1 cellular context compared by ENCODE assay signal in genomic region chr6:42443312-42444075, GRCh38.
TF ChIP-seq lines count a peak whose summit lies in the region.

No MANE protein-coding gene starts in this region.

TF ChIP-seq in WTC11, 78 proteins besides CTCF, POLR2A, EP300 and RAD21 (continued from another document):
- TF ChIP-seq ATF6 (CRISPR knock-in tag; IDR thresholded peaks at IDR 0.05) (no peak), TP53 (CRISPR knock-in tag; IDR thresholded peaks at IDR 0.05) (no peak), E2F1 (CRISPR knock-in tag; IDR thresholded peaks at IDR 0.05) (no peak), ARID4B (CRISPR knock-in tag; IDR thresholded peaks at IDR 0.05; ENCODE audit: borderline replicate concordance) (no peak), PRDM15 (CRISPR knock-in tag; IDR thresholded peaks at IDR 0.05) (no peak), CDX4 (CRISPR knock-in tag; IDR thresholded peaks at IDR 0.05; ENCODE audit: borderline replicate concordance) (no peak), ZNF423 (CRISPR knock-in tag; IDR thresholded peaks at IDR 0.05) (no peak), ZNF396 (CRISPR knock-in tag; IDR thresholded peaks at IDR 0.05; ENCODE audit: borderline replicate concordance) (no peak), TEAD4 (CRISPR knock-in tag; IDR thresholded peaks at IDR 0.05) (no peak), FOXP1 (CRISPR knock-in tag; IDR thresholded peaks at IDR 0.05; ENCODE audit: borderline replicate concordance) (no peak), TCF7 (CRISPR knock-in tag; IDR thresholded peaks at IDR 0.05; ENCODE audit: low read depth) (no peak), ELF4 (CRISPR knock-in tag; IDR thresholded peaks at IDR 0.05; ENCODE audit: low read depth) (no peak)
TF ChIP-seq in WTC11: peak in this region for 0.
